15 cellular contexts compared by ENCODE assay signal in genomic region chr3:105594219-105594618, GRCh38.
A peak's percentile ranks its signal among the peaks of the same experiment; 100 is the strongest.
DNase-seq lines count a peak whose midpoint lies in the region; ATAC-seq and TF ChIP-seq lines count a peak whose summit lies in the region.
"Had no signal": no experiment of that assay in that cellular context is flagged by ENCODE, and none has a peak within 500 bp of the region (broad histone marks: within the 10 kb centered on the region; RNA-seq: fewer than 3 reads in every experiment).

No MANE protein-coding gene starts in this region.

- H3K4me3 ChIP-seq in endodermal cell (ENCODE audit: low read length), result no peak overlapping the region
- H3K4me3 ChIP-seq: BLaER1, pancreas, tibial nerve had no signal

- H3K27me3 Mint-ChIP-seq in stimulated activated naive CD8-positive, alpha-beta T cell treated with anti-CD3 and anti-CD28 coated beads, Interleukin-15, amount 100 ng/mL, for 72 hours, result peaks cover 2% of the 10 kb centered on the region
- no peaks in the 10 kb centered on the region for H3K27me3 Mint-ChIP-seq in endodermal cell (ENCODE audit: insufficient read depth)

- no peak overlapping the region for H3K4me3 Mint-ChIP-seq in stimulated activated naive CD8-positive, alpha-beta T cell treated with anti-CD3 and anti-CD28 coated beads, Interleukin-15, amount 100 ng/mL, for 72 hours
- H3K4me3 Mint-ChIP-seq in endodermal cell, result no peak overlapping the region

- no peaks in the 10 kb centered on the region for H3K36me3 Mint-ChIP-seq in endodermal cell (ENCODE audit: low read depth)

- no peak overlapping the region for H3K27ac Mint-ChIP-seq in stimulated activated naive CD8-positive, alpha-beta T cell treated with anti-CD3 and anti-CD28 coated beads, Interleukin-15, amount 100 ng/mL, for 72 hours
- H3K27ac Mint-ChIP-seq in endodermal cell, result no peak overlapping the region

- WGBS in endodermal cell (ENCODE audit: insufficient coverage in 1 of 2, insufficient read length in 1 of 2), 2 experiments, result no CpG with 5 or more reads among the region's 1 CpG

- no peak overlapping the region for H3K9ac ChIP-seq in endodermal cell (ENCODE audit: extremely low read depth, low read length, poor library complexity, severe bottlenecking)
- H3K9ac ChIP-seq: BLaER1 had no signal

- peaks cover 6% of the 10 kb centered on the region for H3K4me1 Mint-ChIP-seq in stimulated activated naive CD8-positive, alpha-beta T cell treated with anti-CD3 and anti-CD28 coated beads, Interleukin-15, amount 100 ng/mL, for 72 hours
- no peaks in the 10 kb centered on the region for H3K4me1 Mint-ChIP-seq in endodermal cell

- TF ChIP-seq CTCF in endodermal cell (conservative IDR thresholded peaks at IDR 0.05), result no peak

- H3K27ac ChIP-seq in endodermal cell (ENCODE audit: low read depth, low read length), result no peak overlapping the region
- H3K27ac ChIP-seq: BLaER1, pancreas, tibial nerve had no signal

- H3K36me3 ChIP-seq in endodermal cell (ENCODE audit: control insufficient read depth, insufficient read depth, low read length), result no peaks in the 10 kb centered on the region
- H3K36me3 ChIP-seq: BLaER1, pancreas, tibial nerve had no signal

- H3K4me1 ChIP-seq in endodermal cell (ENCODE audit: control insufficient read depth, insufficient read depth, low read length), result no peaks in the 10 kb centered on the region
- H3K4me1 ChIP-seq: BLaER1, pancreas, tibial nerve had no signal

- peak; percentile 11 for DNase-seq in stimulated activated CD4-positive, alpha-beta T cell treated with anti-CD3 and anti-CD28 coated beads, Interleukin-15, amount 100 ng/mL, for 24 hours
- DNase-seq in stimulated activated CD4-positive, alpha-beta T cell treated with anti-CD3 and anti-CD28 coated beads, Interleukin-2, amount 100 ng/mL, for 24 hours, result no peak
- DNase-seq in HS-5 (ENCODE audit: low read depth), result peak; percentile 43
- DNase-seq in dedifferentiated amniotic fluid mesenchymal stem cell (ENCODE audit: extremely low spot score), result peak; percentile 19
- no peak for DNase-seq in stimulated activated naive CD8-positive, alpha-beta T cell treated with anti-CD3 and anti-CD28 coated beads, Interleukin-15, amount 100 ng/mL, for 72 hours
- no peak for DNase-seq in NCI-H82 treated with DMSO at 0.1 percent for 48 hours (lab: John Stamatoyannopoulos, UW; ENCODE audit: unreplicated experiment)
- no peak for DNase-seq in endodermal cell
- DNase-seq in SK-N-DZ (ENCODE audit: low spot score), result no peak
- DNase-seq: activated CD4-positive, CD25-positive, alpha-beta regulatory T cell; activated CD8-positive, alpha-beta memory T cell treated with anti-CD3 and anti-CD28 coated beads, Interleukin-2, amount 50 U/mL, for 48 hours; NCI-H187 treated with DMSO at 0.1 percent for 48 hours; pancreas; SHP77 had no signal

- no peaks in the 10 kb centered on the region for H3K9me3 Mint-ChIP-seq in stimulated activated naive CD8-positive, alpha-beta T cell treated with anti-CD3 and anti-CD28 coated beads, Interleukin-15, amount 100 ng/mL, for 72 hours
- H3K9me3 Mint-ChIP-seq in endodermal cell, result no peaks in the 10 kb centered on the region

- ATAC-seq in stimulated activated naive CD8-positive, alpha-beta T cell treated with anti-CD3 and anti-CD28 coated beads, Interleukin-15, amount 100 ng/mL, for 72 hours, result peak; percentile 62
- ATAC-seq: pancreas had no signal

- no peaks in the 10 kb centered on the region for H3K9me3 ChIP-seq in endodermal cell (ENCODE audit: control insufficient read depth, low read length)
- H3K9me3 ChIP-seq: BLaER1, pancreas, tibial nerve had no signal

- H3K27me3 ChIP-seq in endodermal cell (ENCODE audit: control insufficient read depth, insufficient read depth, low read length, poor library complexity, severe bottlenecking), result no peaks in the 10 kb centered on the region
- H3K27me3 ChIP-seq: BLaER1, pancreas, tibial nerve had no signal

Comparison
In these comparisons a context has a peak if more than half of its experiments do, and no peak if none do; other contexts are left out.
1. DNase-seq: peak in stimulated activated CD4-positive, alpha-beta T cell treated with anti-CD3 and anti-CD28 coated beads, Interleukin-15, amount 100 ng/mL, for 24 hours (single experiment), HS-5 (single experiment) and dedifferentiated amniotic fluid mesenchymal stem cell (single experiment); none in stimulated activated CD4-positive, alpha-beta T cell treated with anti-CD3 and anti-CD28 coated beads, Interleukin-2, amount 100 ng/mL, for 24 hours (0 of 2), stimulated activated naive CD8-positive, alpha-beta T cell treated with anti-CD3 and anti-CD28 coated beads, Interleukin-15, amount 100 ng/mL, for 72 hours (0 of 2), NCI-H82 treated with DMSO at 0.1 percent for 48 hours (single experiment), endodermal cell (single experiment) and SK-N-DZ (single experiment).